In the genomic region with DNA sequence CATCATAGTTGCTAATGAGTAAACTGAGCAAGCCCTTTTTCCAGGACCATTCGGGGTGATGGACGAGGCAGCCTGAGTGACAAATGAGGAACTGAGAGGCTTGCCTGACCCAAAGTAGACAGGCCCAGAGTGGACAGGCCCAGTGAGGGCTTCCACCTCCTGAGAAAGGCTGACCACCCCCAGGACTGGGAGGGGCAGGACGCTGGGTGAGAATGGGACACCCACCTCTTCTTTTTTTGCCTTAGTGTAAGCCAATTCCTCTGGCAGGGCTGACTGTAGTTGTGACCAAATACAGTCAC, we compare ENCODE assay signal across 22 cellular contexts.
"Had no signal": no experiment of that assay in that cellular context is flagged by ENCODE, and none has a peak within 500 bp of the region (broad histone marks: within the 10 kb centered on the region; RNA-seq: fewer than 3 reads in every experiment).

No MANE protein-coding gene starts in this region.

- H3K27me3 ChIP-seq: dorsolateral prefrontal cortex, gastroesophageal sphincter, neutrophil, spleen, transverse colon had no signal

- H3K36me3 ChIP-seq: thoracic aorta had no signal

- H3K27me3 Mint-ChIP-seq: naive thymus-derived CD4-positive, alpha-beta T cell; stimulated activated naive B cell treated with anti-CD40 and anti-IgM and Interleukin-4, amounts not matched to agents 10 μg/mL and 1 μg/mL and 100 μg/mL, for 72 hours; stimulated activated naive CD8-positive, alpha-beta T cell treated with anti-CD3 and anti-CD28 coated beads, Interleukin-15, amount 100 ng/mL, for 72 hours had no signal

- H3K9me3 ChIP-seq: gastroesophageal sphincter, left ventricle myocardium inferior, neutrophil, spleen, thoracic aorta, transverse colon had no signal

- H3K27ac ChIP-seq: dorsolateral prefrontal cortex, gastroesophageal sphincter, left ventricle myocardium inferior, neutrophil, spleen, thoracic aorta, transverse colon had no signal

- FAIRE-seq: keratinocyte had no signal

- ATAC-seq: gastroesophageal sphincter; naive thymus-derived CD4-positive, alpha-beta T cell; sciatic nerve; stimulated activated naive B cell treated with anti-CD40 and anti-IgM and Interleukin-4, amounts not matched to agents 10 μg/mL and 1 μg/mL and 100 μg/mL, for 72 hours; stimulated activated naive CD8-positive, alpha-beta T cell treated with anti-CD3 and anti-CD28 coated beads, Interleukin-15, amount 100 ng/mL, for 72 hours had no signal

- H3K4me1 ChIP-seq: spleen had no signal

- DNase-seq: cortex of kidney; dorsolateral prefrontal cortex; effector CD8-positive, alpha-beta T cell; glutamatergic neuron; immature natural killer cell; left ventricle myocardium inferior; mesendoderm; naive thymus-derived CD4-positive, alpha-beta T cell; spleen; stimulated activated CD4-positive, alpha-beta T cell treated with anti-CD3 and anti-CD28 coated beads, Interleukin-15, amount 100 ng/mL, for 24 hours; stimulated activated CD4-positive, alpha-beta T cell treated with anti-CD3 and anti-CD28 coated beads, Interleukin-1b, Interleukin-23, amount 100 ng/mL, for 48 hours; stimulated activated CD4-positive, alpha-beta T cell treated with anti-CD3 and anti-CD28 coated beads, Interleukin-4, amount 100 ng/mL, for 24 hours; stimulated activated naive B cell treated with anti-CD40 and anti-IgM and Interleukin-4, amounts not matched to agents 10 μg/mL and 1 μg/mL and 100 μg/mL, for 72 hours; stimulated activated naive CD8-positive, alpha-beta T cell treated with anti-CD3 and anti-CD28 coated beads, Interleukin-15, amount 100 ng/mL, for 72 hours; substantia nigra; transverse colon had no signal

- H3K9me3 Mint-ChIP-seq: immature natural killer cell; naive thymus-derived CD4-positive, alpha-beta T cell; stimulated activated naive B cell treated with anti-CD40 and anti-IgM and Interleukin-4, amounts not matched to agents 10 μg/mL and 1 μg/mL and 100 μg/mL, for 72 hours; stimulated activated naive CD8-positive, alpha-beta T cell treated with anti-CD3 and anti-CD28 coated beads, Interleukin-15, amount 100 ng/mL, for 72 hours had no signal

- H3K4me1 Mint-ChIP-seq: immature natural killer cell had no signal

- H3K4me3 Mint-ChIP-seq: immature natural killer cell; naive thymus-derived CD4-positive, alpha-beta T cell; stimulated activated naive B cell treated with anti-CD40 and anti-IgM and Interleukin-4, amounts not matched to agents 10 μg/mL and 1 μg/mL and 100 μg/mL, for 72 hours; stimulated activated naive CD8-positive, alpha-beta T cell treated with anti-CD3 and anti-CD28 coated beads, Interleukin-15, amount 100 ng/mL, for 72 hours had no signal

- H3K4me3 ChIP-seq: dorsolateral prefrontal cortex, gastroesophageal sphincter, left ventricle myocardium inferior, lung, spleen, thoracic aorta, transverse colon had no signal
